Comparison of ENCODE assay signal across 1 cellular context in the genomic region with DNA sequence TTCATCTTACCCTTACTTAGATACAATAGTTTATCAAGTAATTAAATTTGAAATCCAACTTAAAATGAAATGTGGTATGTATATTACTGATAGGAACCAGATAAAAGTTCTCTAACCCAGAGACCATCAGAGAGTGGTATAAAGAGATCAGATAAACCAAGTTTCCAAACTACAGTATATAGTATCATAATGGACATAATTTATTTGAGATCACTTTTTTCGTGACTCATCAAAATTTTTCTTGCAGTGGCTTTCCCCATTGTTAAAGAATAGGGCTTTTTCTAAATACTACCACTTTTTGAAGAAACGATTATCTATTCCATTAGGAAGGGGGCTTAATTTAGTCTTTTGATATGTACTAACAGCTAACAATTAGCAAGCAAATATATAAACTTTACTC.
TF ChIP-seq lines count a peak whose summit lies in the region.

No MANE protein-coding gene starts in this region.

TF ChIP-seq in HepG2, 621 proteins besides CTCF, POLR2A, EP300 and RAD21:
- no peak for TF ChIP-seq ZNF3 (CRISPR knock-in tag; IDR thresholded peaks at IDR 0.05)
- 0 out of 4 replicates have a peak, but pooled peaks of 1 of the 2 experiments have one; percentile 15 for TF ChIP-seq MAFK (conservative IDR thresholded peaks at IDR 0.05 in 1 of 2, IDR thresholded peaks at IDR 0.05 in 1 of 2; ENCODE audit: low read length in 2 of 2)
- TF ChIP-seq NFE2L2 (IDR thresholded peaks at IDR 0.05; ENCODE audit: low read length), result peak; percentile 58
TF ChIP-seq in HepG2: peak in this region for 2.
